Comparison of ENCODE assay signal across 8 cellular contexts in genomic region chr1:23168079-23168461, GRCh38. TPM values are rescaled to one million over a fixed set of nuclear protein-coding genes. Genes with fewer than 3 reads are reported as not detected.
DNase-seq lines count a peak whose midpoint lies in the region; ATAC-seq and TF ChIP-seq lines count a peak whose summit lies in the region.

No MANE protein-coding gene starts in this region.

- H3K9me3 ChIP-seq in T-helper 17 cell (ENCODE audit: control insufficient read depth, low read length, poor library complexity, severe bottlenecking): no peaks in the 10 kb centered on the region
- no peaks in the 10 kb centered on the region for H3K9me3 ChIP-seq in tibial nerve

- TF ChIP-seq CTCF in AG10803 (conservative IDR thresholded peaks at IDR 0.05; ENCODE audit: low read length) (no peak), mesothelial cell of epicardium (IDR thresholded peaks at IDR 0.05; ENCODE audit: unreplicated experiment) (no peak), tibial nerve (IDR thresholded peaks at IDR 0.05) (no peak)

- ATAC-seq in T-helper 17 cell (peak; percentile 42), HG03342 (IDR thresholded peaks at IDR 0.05; ENCODE audit: unreplicated experiment) (no peak)

- peak overlapping the region; percentile 56 to 91 (median 88) for H3K27ac ChIP-seq in tibial nerve

- 1 to 3% methylated on average over 8 to 25 of the region's 50 CpGs for WGBS in tibial nerve, 2 donors

- H3K4me3 ChIP-seq in AG10803 (ENCODE audit: low read length) (peak overlapping the region; percentile 89), H7 (ENCODE audit: insufficient read depth, low read depth, low read length) (peak overlapping the region; percentile 88), tibial nerve (peak overlapping the region; percentile 57 to 87 (median 72))

- H3K36me3 ChIP-seq in H7 (replicated peaks; ENCODE audit: control insufficient read depth, insufficient read depth, low read length): no peaks in the 10 kb centered on the region; the same call in 1 of the 2 replicates
- H3K36me3 ChIP-seq in tibial nerve: no peaks in the 10 kb centered on the region

- no peak for TF ChIP-seq EP300 in tibial nerve (IDR thresholded peaks at IDR 0.05)

- H3K36me3 Mint-ChIP-seq in T-helper 17 cell (ENCODE audit: low read depth) (peaks cover 4% of the 10 kb centered on the region), mesothelial cell of epicardium (no peaks in the 10 kb centered on the region)

- DNase-seq in AG10803 (ENCODE audit: low read depth) (no peak), H7 (no peak), T-helper 17 cell (peak in 2 of 3 donors; percentile 26 to 31), dermis blood vessel endothelial cell (peak; percentile 61), mesothelial cell of epicardium (ENCODE audit: low spot score in 2 of 2, unreplicated experiment in 2 of 2) (no peak), tibial nerve (ENCODE audit: low spot score in 2 of 2) (no peak)
- DNase-seq in NK-92 treated with Interleukin-12 subunit alpha and Interleukin-12 subunit beta, amount 100 ng/mL, for 24 hours (lab: John Stamatoyannopoulos, UW): no peak

- H3K27me3 Mint-ChIP-seq in T-helper 17 cell (no peaks in the 10 kb centered on the region), mesothelial cell of epicardium (ENCODE audit: low read depth) (no peaks in the 10 kb centered on the region)

- H3K4me1 ChIP-seq in tibial nerve: peaks cover 0 to 45% (median 13%) of the 10 kb centered on the region in 4 donors

- H3K9me3 Mint-ChIP-seq in mesothelial cell of epicardium: no peaks in the 10 kb centered on the region

- H3K4me3 Mint-ChIP-seq in T-helper 17 cell (peak overlapping the region; percentile 97), mesothelial cell of epicardium (peak overlapping the region; percentile 99)

- H3K4me1 Mint-ChIP-seq in T-helper 17 cell (peaks cover 18% of the 10 kb centered on the region), mesothelial cell of epicardium (peaks cover 33% of the 10 kb centered on the region)

- H3K27ac Mint-ChIP-seq in T-helper 17 cell: peak overlapping the region; percentile 86
- H3K27ac Mint-ChIP-seq in mesothelial cell of epicardium: peak overlapping the region; percentile 99

- TF ChIP-seq POLR2A in tibial nerve (IDR thresholded peaks at IDR 0.05): no peak

- H3K27me3 ChIP-seq in H7 (ENCODE audit: control insufficient read depth, insufficient read depth, low read length): no peaks in the 10 kb centered on the region
- H3K27me3 ChIP-seq in tibial nerve: no peaks in the 10 kb centered on the region

RNA-seq across cellular contexts. Expression of gene LUZP1, which starts 0.6 kb away (rescaled TPM):
- total RNA-seq in H7 (2014; rRNA removed; shearing (Covaris generic)): 29.9 and 30.9 TPM in 2 replicates
- 10 to 100 TPM; 24.7 to 27.3 TPM for total RNA-seq in T-helper 17 cell
- 51.9 and 66.4 TPM in 2 replicates for total RNA-seq in dermis blood vessel endothelial cell
- 67.6 to 71.9 TPM (median 69.4 TPM) in 3 replicates for total RNA-seq in mesothelial cell of epicardium
- 10 to 100 TPM; 16.7 to 17.7 (median 17.2) TPM for total RNA-seq in tibial nerve

RNA-seq across cellular contexts. Expression of gene HTR1D, which starts 49.2 kb away (rescaled TPM):
- 3.9 and 4.1 TPM in 2 replicates for total RNA-seq in H7 (2014; rRNA removed; shearing (Covaris generic))
- total RNA-seq in T-helper 17 cell (not detected), dermis blood vessel endothelial cell (0.28 and 0.85 TPM in 2 replicates), mesothelial cell of epicardium (0.09 to 0.18 TPM in 2 of 3 replicates, not detected in the other), tibial nerve (1 to 10 TPM in 1 of 4 donors, under 1 TPM in 2, not detected in 1; 0.30 to 2.4 (median 0.63) TPM)

Comparison
In these comparisons a context has a peak if more than half of its experiments do, and no peak if none do; other contexts are left out.
1. DNase-seq: peak in T-helper 17 cell (2 of 3) and dermis blood vessel endothelial cell (single experiment); none in AG10803 (single experiment), H7 (single experiment), mesothelial cell of epicardium (0 of 2), tibial nerve (0 of 2) and NK-92 treated with Interleukin-12 subunit alpha and Interleukin-12 subunit beta, amount 100 ng/mL, for 24 hours (single experiment).
2. Peak in every context shown above with its lines, with median percentiles within 50 percentile points of each other: H3K4me3 ChIP-seq.